Comparison of ENCODE assay signal across 8 cellular contexts in genomic region chr16:30491744-30492308, GRCh38. TPM values are rescaled to one million over a fixed set of nuclear protein-coding genes. Genes with fewer than 3 reads are reported as not detected.
A peak's percentile ranks its signal among the peaks of the same experiment; 100 is the strongest.
DNase-seq lines count a peak whose midpoint lies in the region; ATAC-seq and TF ChIP-seq lines count a peak whose summit lies in the region.

No MANE protein-coding gene starts in this region.

- no peak overlapping the region for H3K4me3 ChIP-seq in epithelial cell of proximal tubule (ENCODE audit: low read depth, low read length)

- no peak for TF ChIP-seq CTCF in epithelial cell of proximal tubule (conservative IDR thresholded peaks at IDR 0.05; ENCODE audit: low read depth, low read length)

- H3K4me3 Mint-ChIP-seq in activated naive CD4-positive, alpha-beta T cell treated with anti-CD3 and anti-CD28 coated beads for 36 hours = no peak overlapping the region

- H3K36me3 Mint-ChIP-seq in activated naive CD4-positive, alpha-beta T cell treated with anti-CD3 and anti-CD28 coated beads for 36 hours (ENCODE audit: low read depth) = peaks cover 53% of the 10 kb centered on the region

- ATAC-seq in stimulated activated naive CD8-positive, alpha-beta T cell treated with anti-CD3 and anti-CD28 coated beads, Interleukin-15, Interleukin-2, amounts not matched to agents 100 U/mL and 50 U/mL, for 24 hours = peak; percentile 62
- no peak for ATAC-seq in HG02642 (IDR thresholded peaks at IDR 0.05; ENCODE audit: poor library complexity, unreplicated experiment)

- H3K27me3 Mint-ChIP-seq in activated naive CD4-positive, alpha-beta T cell treated with anti-CD3 and anti-CD28 coated beads for 36 hours (ENCODE audit: low read depth) = no peaks in the 10 kb centered on the region

- H3K4me1 Mint-ChIP-seq in activated naive CD4-positive, alpha-beta T cell treated with anti-CD3 and anti-CD28 coated beads for 36 hours (ENCODE audit: low read depth) = peaks cover 29% of the 10 kb centered on the region

- H3K9me3 Mint-ChIP-seq in activated naive CD4-positive, alpha-beta T cell treated with anti-CD3 and anti-CD28 coated beads for 36 hours = no peaks in the 10 kb centered on the region

- intact Hi-C loops in activated naive CD4-positive, alpha-beta T cell treated with anti-CD3 and anti-CD28 coated beads for 36 hours (cut with micrococcal nuclease) = loop anchor here (1.0 to 2.0 kb wide), 2 partner anchors 21 to 35 kb away; partner anchors contain the start of gene ZNF768

- peak; percentile 65 for DNase-seq in activated naive CD4-positive, alpha-beta T cell treated with anti-CD3 and anti-CD28 coated beads for 36 hours
- DNase-seq in activated naive CD4-positive, alpha-beta T cell (lab: John Stamatoyannopoulos, UW) = no peak
- DNase-seq in SW480 (ENCODE audit: low spot score) (peak; percentile 55), epithelial cell of proximal tubule (ENCODE audit: low read depth) (peak; percentile 39), NK-92 (lab: John Stamatoyannopoulos, UW; ENCODE audit: unreplicated experiment) (no peak), SKM-1 treated with dmso at 0.1 percent for 144 hours (lab: John Stamatoyannopoulos, UW; ENCODE audit: unreplicated experiment) (no peak)
- no peak for DNase-seq in stimulated activated naive CD8-positive, alpha-beta T cell treated with anti-CD3 and anti-CD28 coated beads, Interleukin-15, Interleukin-2, amounts not matched to agents 100 U/mL and 50 U/mL, for 24 hours

- peak overlapping the region; percentile 59 for H3K27ac Mint-ChIP-seq in activated naive CD4-positive, alpha-beta T cell treated with anti-CD3 and anti-CD28 coated beads for 36 hours

- CTCF ChIA-PET in activated naive CD4-positive, alpha-beta T cell treated with anti-CD3 and anti-CD28 coated beads for 36 hours (lab: Charles Lee) = interaction anchor here (0.9 to 2.6 kb wide), 3 partner anchors 42 to 137 kb away, joined by 3 to 13 read pairs (median 4); partner anchors contain the start of gene ZNF747

RNA-seq across cellular contexts. Expression of gene ITGAL, which starts 19.3 kb away (rescaled TPM):
- total RNA-seq in activated naive CD4-positive, alpha-beta T cell treated with anti-CD3 and anti-CD28 coated beads for 36 hours = 10 to 100 TPM; 83.8 to 89.0 TPM
- total RNA-seq in epithelial cell of proximal tubule = not detected in 2 replicates

RNA-seq across cellular contexts. Expression of gene ZNF768, which starts 34.5 kb away (rescaled TPM):
- total RNA-seq in activated naive CD4-positive, alpha-beta T cell treated with anti-CD3 and anti-CD28 coated beads for 36 hours = 1 to 10 TPM; 7.8 to 8.3 TPM
- 34.8 and 35.2 TPM in 2 replicates for total RNA-seq in epithelial cell of proximal tubule

RNA-seq across cellular contexts. Expression of gene ZNF747, which starts 42.8 kb away (rescaled TPM):
- 1 to 10 TPM; 5.1 to 6.1 TPM for total RNA-seq in activated naive CD4-positive, alpha-beta T cell treated with anti-CD3 and anti-CD28 coated beads for 36 hours
- total RNA-seq in epithelial cell of proximal tubule = 5.1 and 7.6 TPM in 2 replicates

RNA-seq across cellular contexts. Expression of gene SEPHS2, which starts 46.2 kb away (rescaled TPM):
- 10 to 100 TPM; 37.8 to 39.2 TPM for total RNA-seq in activated naive CD4-positive, alpha-beta T cell treated with anti-CD3 and anti-CD28 coated beads for 36 hours
- 17.6 and 27.6 TPM in 2 replicates for total RNA-seq in epithelial cell of proximal tubule

Comparison
In these comparisons a context has a peak if more than half of its experiments do, and no peak if none do; other contexts are left out.
1. DNase-seq: peak in activated naive CD4-positive, alpha-beta T cell treated with anti-CD3 and anti-CD28 coated beads for 36 hours (single experiment), SW480 (single experiment) and epithelial cell of proximal tubule (single experiment); none in activated naive CD4-positive, alpha-beta T cell (0 of 4), stimulated activated naive CD8-positive, alpha-beta T cell treated with anti-CD3 and anti-CD28 coated beads, Interleukin-15, Interleukin-2, amounts not matched to agents 100 U/mL and 50 U/mL, for 24 hours (single experiment), NK-92 (single experiment) and SKM-1 treated with dmso at 0.1 percent for 144 hours (single experiment).
2. RNA of gene ITGAL, which starts 19.3 kb away (total RNA-seq): 83.8 to 89.0 TPM in activated naive CD4-positive, alpha-beta T cell treated with anti-CD3 and anti-CD28 coated beads for 36 hours; not detected in epithelial cell of proximal tubule; every median in the first group is over 10 times any median in the second.